Comparison of ENCODE assay signal across 8 cellular contexts in genomic region chr1:57423135-57424131, GRCh38. TPM values are rescaled to one million over a fixed set of nuclear protein-coding genes. Genes with fewer than 3 reads are reported as not detected.
DNase-seq lines count a peak whose midpoint lies in the region; ATAC-seq and TF ChIP-seq lines count a peak whose summit lies in the region.

Gene DAB1 (minus strand): TSS chr1:57424060. CDS start chr1:57291030, 133,030 bp downstream.

- no peaks in the 10 kb centered on the region for H3K79me2 ChIP-seq in trophoblast cell (ENCODE audit: control insufficient read depth, insufficient read depth, low read length, poor library complexity)

- H4K91ac ChIP-seq in trophoblast cell (ENCODE audit: low read depth, low read length): no peak within 1 kb of the TSS

- DNase-seq in Panc1 (ENCODE audit: low read depth, low spot score) (no peak), foreskin keratinocyte (peak in 1 of 2 donors; percentile 21), trophoblast cell (no peak), NCI-H446 (lab: John Stamatoyannopoulos, UW) (no peak)
- DNase-seq in stimulated activated CD4-positive, alpha-beta T cell treated with anti-CD3 and anti-CD28 coated beads, Interleukin-1b, Interleukin-23, amount 100 ng/mL, for 48 hours: no peak
- DNase-seq in stimulated activated CD4-positive, alpha-beta T cell treated with anti-CD3 and anti-CD28 coated beads, Interleukin-4, amount 100 ng/mL, for 1 hour: no peak

- POLR2A ChIA-PET in Panc1 (lab: Charles Lee): no interaction called here

- ATAC-seq in Panc1: peak; percentile 81
- peak; percentile 73 for ATAC-seq in foreskin keratinocyte
- ATAC-seq in GM18867 (IDR thresholded peaks at IDR 0.05; ENCODE audit: unreplicated experiment): no peak

- TF ChIP-seq CTCF in Panc1 (IDR thresholded peaks at IDR 0.05) (no peak), foreskin keratinocyte (conservative IDR thresholded peaks at IDR 0.05) (no peak)

- peak within 1 kb of the TSS; percentile 33 for H2AFZ ChIP-seq in trophoblast cell (ENCODE audit: insufficient read depth, low read length, poor library complexity)

- H3K18ac ChIP-seq in trophoblast cell (ENCODE audit: low read length): no peak within 1 kb of the TSS

- intact Hi-C loops in Panc1 (cut with micrococcal nuclease; ENCODE audit: unreplicated experiment): no loop called here

- CTCF ChIA-PET in Panc1 (lab: Charles Lee): interaction anchor here (0.6 kb wide), 1 partner anchor 134 kb away, joined by 6 read pairs; no protein-coding TSS in a partner anchor

- H3K36me3 ChIP-seq in ES-I3 (ENCODE audit: insufficient read depth, low read length) (no peaks in the 10 kb centered on the region), Panc1 (ENCODE audit: control insufficient read depth, insufficient read depth, low read length) (no peaks in the 10 kb centered on the region), trophoblast cell (ENCODE audit: control insufficient read depth in 1 of 2, insufficient read depth in 2 of 2, low read length in 2 of 2) (no peaks in the 10 kb centered on the region)

- H3K4ac ChIP-seq in trophoblast cell (ENCODE audit: low read depth, low read length): no peak within 1 kb of the TSS

- H2BK12ac ChIP-seq in trophoblast cell (ENCODE audit: low read length): no peak within 1 kb of the TSS

- no peak within 1 kb of the TSS for H3K14ac ChIP-seq in trophoblast cell (ENCODE audit: low read length)

- H4K8ac ChIP-seq in trophoblast cell (ENCODE audit: low read depth, low read length): no peak within 1 kb of the TSS

- no peaks in the 10 kb centered on the region; the same call in 1 of the 2 replicates for H3K4me1 ChIP-seq in ES-I3 (ENCODE audit: insufficient read depth, low read length)
- H3K4me1 ChIP-seq in Panc1 (ENCODE audit: control insufficient read depth, insufficient read depth, low read length): peaks cover 6% of the 10 kb centered on the region
- no peaks in the 10 kb centered on the region for H3K4me1 ChIP-seq in foreskin keratinocyte
- H3K4me1 ChIP-seq in trophoblast cell (ENCODE audit: control insufficient read depth in 1 of 2, insufficient read depth in 2 of 2, low read length in 2 of 2): peaks cover 10 to 19% of the 10 kb centered on the region in 2 experiments

- no peak within 1 kb of the TSS for H3K23ac ChIP-seq in trophoblast cell (ENCODE audit: low read length)

- BruUV-seq in Panc1 (replicated peaks; lab: Mats Ljungman, UMichigan): no TSS peak

- peaks cover 35% of the 10 kb centered on the region for H3K27me3 ChIP-seq in Panc1 (ENCODE audit: control insufficient read depth, insufficient read depth, low read length)
- H3K27me3 ChIP-seq in foreskin keratinocyte: peaks cover 85% of the 10 kb centered on the region
- H3K27me3 ChIP-seq in trophoblast cell (ENCODE audit: insufficient read depth, low read length): peaks cover 23% of the 10 kb centered on the region

- H3K9me3 ChIP-seq in ES-I3 (ENCODE audit: control insufficient read depth, insufficient read depth, low read length) (no peaks in the 10 kb centered on the region), Panc1 (ENCODE audit: control insufficient read depth, insufficient read depth, low read depth, low read length) (no peaks in the 10 kb centered on the region), trophoblast cell (ENCODE audit: insufficient read depth, low read depth, low read length) (no peaks in the 10 kb centered on the region)

- peak within 1 kb of the TSS; percentile 35 to 52 for H3K4me3 ChIP-seq in Panc1 (ENCODE audit: low read depth in 2 of 2, low read length in 2 of 2)
- peak within 1 kb of the TSS; percentile 57 for H3K4me3 ChIP-seq in trophoblast cell (ENCODE audit: low read depth, low read length)

- WGBS in trophoblast cell (ENCODE audit: extremely low coverage, insufficient coverage, insufficient read length): no CpG with 5 or more reads among the region's 85 CpGs

- H3K4me2 ChIP-seq in trophoblast cell (ENCODE audit: low read length): peak within 1 kb of the TSS; percentile 77

- in situ Hi-C loops in Panc1 (cut with HindIII; ENCODE audit: low pct_unique_long_range_greater_than_20kb, low sequenced_read_pairs): no loop called here

- H3K9ac ChIP-seq in ES-I3 (ENCODE audit: low read depth, low read length) (peak within 1 kb of the TSS; percentile 69), trophoblast cell (ENCODE audit: low read length) (no peak within 1 kb of the TSS)

- H2AK5ac ChIP-seq in trophoblast cell (ENCODE audit: low read length): no peak within 1 kb of the TSS

- no peak within 1 kb of the TSS for H2BK120ac ChIP-seq in trophoblast cell (ENCODE audit: insufficient read depth, low read length, poor library complexity)

- H2BK5ac ChIP-seq in trophoblast cell (ENCODE audit: low read depth, low read length, poor library complexity): no peak within 1 kb of the TSS

- H3K27ac ChIP-seq in Panc1 (ENCODE audit: low read length) (no peak within 1 kb of the TSS), foreskin keratinocyte (no peak within 1 kb of the TSS), trophoblast cell (ENCODE audit: low read depth, low read length) (no peak within 1 kb of the TSS)

- no peaks in the 10 kb centered on the region for H3K79me1 ChIP-seq in trophoblast cell (ENCODE audit: low read length)

- H4K12ac ChIP-seq in trophoblast cell (ENCODE audit: low read depth, low read length): no peak within 1 kb of the TSS

RNA-seq across cellular contexts. Expression of gene DAB1, which starts in this region (rescaled TPM):
- total RNA-seq in Panc1 (2021; ENCODE audit: unreplicated experiment) (0.05 TPM), foreskin keratinocyte (not detected in 2 replicates)
- not detected for polyA plus RNA-seq in Panc1 (2012; ENCODE audit: insufficient read length)
- not detected in 2 replicates for polyA plus RNA-seq in foreskin keratinocyte
- 0.15 and 0.18 TPM in 2 replicates for polyA plus RNA-seq in trophoblast cell (2013)

Comparison
In these comparisons a context has a peak if more than half of its experiments do, and no peak if none do; other contexts are left out.
1. Peak in ATAC-seq and H3K4me3 ChIP-seq in Panc1; RNA of the gene not detected or under 1 TPM.
2. Peak in ATAC-seq in foreskin keratinocyte; RNA of the gene not detected or under 1 TPM.